ENCODE assay signal across 14 cellular contexts in the genomic region with DNA sequence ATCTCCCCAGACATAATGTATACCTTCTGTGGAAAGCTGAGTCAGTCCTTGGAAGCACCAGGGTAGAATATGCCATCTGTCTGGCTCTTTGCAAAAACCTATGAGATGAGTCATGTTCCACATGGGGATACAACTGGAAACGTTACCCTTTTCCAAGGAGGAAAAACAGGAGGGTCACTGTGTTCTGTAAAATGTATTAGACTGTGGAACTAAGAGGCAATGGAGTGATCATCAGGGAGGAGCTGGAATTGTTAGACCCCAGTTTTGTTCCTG. TPM values are rescaled to one million over a fixed set of nuclear protein-coding genes. Genes with fewer than 3 reads are reported as not detected.
DNase-seq lines count a peak whose midpoint lies in the region; TF ChIP-seq lines count a peak whose summit lies in the region.
"Had no signal": no experiment of that assay in that cellular context is flagged by ENCODE, and none has a peak within 500 bp of the region (broad histone marks: within the 10 kb centered on the region; RNA-seq: fewer than 3 reads in every experiment).

No MANE protein-coding gene starts in this region.

- H3K36me3 ChIP-seq in mammary epithelial cell (ENCODE audit: insufficient read depth, low read length): peaks cover 58% of the 10 kb centered on the region

- CTCF ChIA-PET in mammary epithelial cell (lab: Charles Lee; ENCODE audit: low non-redundant PET) (no interaction called here), Calu3 (lab: Charles Lee) (no interaction called here)

- in situ Hi-C loops in mammary epithelial cell (cut with MboI; ENCODE audit: low sequenced_read_pairs in 2 of 2): no loop called here

- H3K9ac ChIP-seq in mammary epithelial cell (ENCODE audit: insufficient read depth, low read length): no peak overlapping the region

- H3K4me3 ChIP-seq in mammary epithelial cell (replicated peaks in 1 of 3; ENCODE audit: insufficient read depth in 1 of 3, low read depth in 2 of 3, low read length in 3 of 3): no peak overlapping the region
- H3K4me3 ChIP-seq: ascending aorta, vagina had no signal

- H3K9me3 Mint-ChIP-seq in Calu3 (ENCODE audit: low read depth, unreplicated experiment): no peaks in the 10 kb centered on the region
- H3K9me3 Mint-ChIP-seq: CD8-positive, alpha-beta T cell; H9; natural killer cell treated with Interleukin-12 subunit alpha and Interleukin-12 subunit beta and Interleukin-15 and Interleukin-18, amount 100 ng/mL, for 72 hours had no signal

- no peak overlapping the region for H2AFZ ChIP-seq in mammary epithelial cell (ENCODE audit: low read depth, low read length)

- intact Hi-C loops in mammary epithelial cell (cut with micrococcal nuclease) (no loop called here), Calu3 (cut with micrococcal nuclease; ENCODE audit: unreplicated experiment) (no loop called here)

- H3K4me1 Mint-ChIP-seq in Calu3 (ENCODE audit: low read depth, unreplicated experiment): no peaks in the 10 kb centered on the region
- H3K4me1 Mint-ChIP-seq: H9 had no signal

- H3K4me1 ChIP-seq in mammary epithelial cell (ENCODE audit: insufficient read depth, low read length): no peaks in the 10 kb centered on the region
- H3K4me1 ChIP-seq: ascending aorta, vagina had no signal

- H4K20me1 ChIP-seq in mammary epithelial cell (ENCODE audit: insufficient read depth, low read length): no peaks in the 10 kb centered on the region

- DNase-seq in AG08396 (ENCODE audit: low spot score) (peak; percentile 69), NCI-H1694 treated with DMSO at 0.1 percent for 48 hours (lab: John Stamatoyannopoulos, UW) (peak; percentile 34), mammary epithelial cell (peak; percentile 37), middle frontal gyrus (ENCODE audit: extremely low spot score, low spot score) (peak; percentile 38), SW 1271 (lab: John Stamatoyannopoulos, UW) (no peak), Calu3 (no peak)
- DNase-seq in stimulated activated CD4-positive, alpha-beta T cell treated with anti-CD3 and anti-CD28 coated beads, Interleukin-12 subunit alpha, Interleukin-12 subunit beta, amount 100 ng/mL, for 4 hours: no peak
- no peak for DNase-seq in activated CD4-positive, alpha-beta T cell treated with anti-CD3 and anti-CD28 coated beads, Interleukin-2, amount 50 U/mL, for 48 hours
- DNase-seq: CD8-positive, alpha-beta T cell; H9; SHP77 treated with DMSO at 0.1 percent for 48 hours had no signal

- H3K27ac Mint-ChIP-seq in Calu3 (ENCODE audit: unreplicated experiment): no peak overlapping the region
- H3K27ac Mint-ChIP-seq: CD8-positive, alpha-beta T cell; H9 had no signal

- H3K4me2 ChIP-seq in mammary epithelial cell (ENCODE audit: insufficient read depth, low read depth, low read length): no peak overlapping the region

- H3K9me3 ChIP-seq in mammary epithelial cell (replicated peaks; ENCODE audit: insufficient read depth, low read length): no peaks in the 10 kb centered on the region
- H3K9me3 ChIP-seq: ascending aorta, vagina had no signal

- 20% methylated on average over 1 of the region's 1 CpG for WGBS in mammary epithelial cell (ENCODE audit: low coverage, missing lambda C conversion rate)

- no peaks in the 10 kb centered on the region for H3K27me3 Mint-ChIP-seq in Calu3 (ENCODE audit: unreplicated experiment)
- H3K27me3 Mint-ChIP-seq: natural killer cell treated with Interleukin-12 subunit alpha and Interleukin-12 subunit beta and Interleukin-15 and Interleukin-18, amount 100 ng/mL, for 72 hours had no signal

- H3K79me2 ChIP-seq in mammary epithelial cell (ENCODE audit: insufficient read depth, low read length): peaks cover 19% of the 10 kb centered on the region

- no peak overlapping the region for H3K4me3 Mint-ChIP-seq in Calu3 (ENCODE audit: low read depth, unreplicated experiment)
- H3K4me3 Mint-ChIP-seq: CD8-positive, alpha-beta T cell; H9; natural killer cell treated with Interleukin-12 subunit alpha and Interleukin-12 subunit beta and Interleukin-15 and Interleukin-18, amount 100 ng/mL, for 72 hours had no signal

- H3K36me3 Mint-ChIP-seq in Calu3 (ENCODE audit: insufficient read depth, unreplicated experiment): peaks cover 91% of the 10 kb centered on the region

- H3K27me3 ChIP-seq in mammary epithelial cell (ENCODE audit: insufficient read depth, low read length): no peaks in the 10 kb centered on the region
- H3K27me3 ChIP-seq: ascending aorta, vagina had no signal

- dilution Hi-C loops in mammary epithelial cell (cut with HindIII; ENCODE audit: low sequenced_read_pairs): no loop called here

- H3K27ac ChIP-seq in mammary epithelial cell (ENCODE audit: insufficient read depth, low read depth, low read length): no peak overlapping the region
- H3K27ac ChIP-seq: ascending aorta, vagina had no signal

- no peak for TF ChIP-seq CTCF in mammary epithelial cell (conservative IDR thresholded peaks at IDR 0.05 in 1 of 2, IDR thresholded peaks at IDR 0.05 in 1 of 2; ENCODE audit: extremely low read depth in 1 of 2, insufficient read depth in 1 of 2, low read depth in 1 of 2, low read length in 2 of 2)
- no peak for TF ChIP-seq CTCF in Calu3 (IDR thresholded peaks at IDR 0.05; ENCODE audit: unreplicated experiment)

- BruUV-seq in mammary epithelial cell (replicated peaks; lab: Mats Ljungman, UMichigan) (no TSS peak), Calu3 (replicated peaks; lab: Mats Ljungman, UMichigan) (no TSS peak)

RNA-seq across cellular contexts. Expression of a gene that starts 16.1 kb away (rescaled TPM):
- total RNA-seq in mammary epithelial cell (100 to 1,000 TPM in 1 of 2 donors, 10 to 100 TPM in 1; 94.7 to 167 TPM), Calu3 (2022) (302 and 325 TPM in 2 replicates)
- 223 TPM for polyA plus RNA-seq in mammary epithelial cell
- polyA minus RNA-seq in mammary epithelial cell: 161 TPM

RNA-seq across cellular contexts. Expression of a gene that starts 40.1 kb away (rescaled TPM):
- total RNA-seq in mammary epithelial cell: 100 to 1,000 TPM in 1 of 2 donors, 10 to 100 TPM in 1; 94.2 to 103 TPM
- polyA plus RNA-seq in mammary epithelial cell: 56.0 TPM
- polyA minus RNA-seq in mammary epithelial cell: 271 TPM
- total RNA-seq in Calu3 (2022): 86.6 and 96.2 TPM in 2 replicates

RNA-seq across cellular contexts. Expression of a gene that starts 43.7 kb away (rescaled TPM):
- total RNA-seq in mammary epithelial cell (10 to 100 TPM; 17.7 to 23.3 TPM), Calu3 (2022) (42.9 and 43.4 TPM in 2 replicates)
- 11.5 TPM for polyA plus RNA-seq in mammary epithelial cell
- polyA minus RNA-seq in mammary epithelial cell: 22.0 TPM

RNA-seq across cellular contexts. Expression of a gene that starts 48.4 kb away (rescaled TPM):
- total RNA-seq in mammary epithelial cell (10 to 100 TPM; 34.3 to 71.3 TPM), Calu3 (2022) (91.4 and 111 TPM in 2 replicates)
- polyA plus RNA-seq in mammary epithelial cell: 42.2 TPM
- polyA minus RNA-seq in mammary epithelial cell: 39.1 TPM

Comparison
In these comparisons a context has a peak if more than half of its experiments do, and no peak if none do; other contexts are left out.
1. DNase-seq: peak in AG08396 (single experiment), NCI-H1694 treated with DMSO at 0.1 percent for 48 hours (single experiment), mammary epithelial cell (single experiment) and middle frontal gyrus (single experiment); none in SW 1271 (0 of 2), Calu3 (single experiment), stimulated activated CD4-positive, alpha-beta T cell treated with anti-CD3 and anti-CD28 coated beads, Interleukin-12 subunit alpha, Interleukin-12 subunit beta, amount 100 ng/mL, for 4 hours (single experiment) and activated CD4-positive, alpha-beta T cell treated with anti-CD3 and anti-CD28 coated beads, Interleukin-2, amount 50 U/mL, for 48 hours (0 of 2).